1 cellular context compared by ENCODE assay signal in genomic region chr17:82047379-82047778, GRCh38.
TF ChIP-seq lines count a peak whose summit lies in the region.

No MANE protein-coding gene starts in this region.

TF ChIP-seq in HepG2, 621 proteins besides CTCF, POLR2A, EP300 and RAD21:
- TF ChIP-seq, protein P1, sequence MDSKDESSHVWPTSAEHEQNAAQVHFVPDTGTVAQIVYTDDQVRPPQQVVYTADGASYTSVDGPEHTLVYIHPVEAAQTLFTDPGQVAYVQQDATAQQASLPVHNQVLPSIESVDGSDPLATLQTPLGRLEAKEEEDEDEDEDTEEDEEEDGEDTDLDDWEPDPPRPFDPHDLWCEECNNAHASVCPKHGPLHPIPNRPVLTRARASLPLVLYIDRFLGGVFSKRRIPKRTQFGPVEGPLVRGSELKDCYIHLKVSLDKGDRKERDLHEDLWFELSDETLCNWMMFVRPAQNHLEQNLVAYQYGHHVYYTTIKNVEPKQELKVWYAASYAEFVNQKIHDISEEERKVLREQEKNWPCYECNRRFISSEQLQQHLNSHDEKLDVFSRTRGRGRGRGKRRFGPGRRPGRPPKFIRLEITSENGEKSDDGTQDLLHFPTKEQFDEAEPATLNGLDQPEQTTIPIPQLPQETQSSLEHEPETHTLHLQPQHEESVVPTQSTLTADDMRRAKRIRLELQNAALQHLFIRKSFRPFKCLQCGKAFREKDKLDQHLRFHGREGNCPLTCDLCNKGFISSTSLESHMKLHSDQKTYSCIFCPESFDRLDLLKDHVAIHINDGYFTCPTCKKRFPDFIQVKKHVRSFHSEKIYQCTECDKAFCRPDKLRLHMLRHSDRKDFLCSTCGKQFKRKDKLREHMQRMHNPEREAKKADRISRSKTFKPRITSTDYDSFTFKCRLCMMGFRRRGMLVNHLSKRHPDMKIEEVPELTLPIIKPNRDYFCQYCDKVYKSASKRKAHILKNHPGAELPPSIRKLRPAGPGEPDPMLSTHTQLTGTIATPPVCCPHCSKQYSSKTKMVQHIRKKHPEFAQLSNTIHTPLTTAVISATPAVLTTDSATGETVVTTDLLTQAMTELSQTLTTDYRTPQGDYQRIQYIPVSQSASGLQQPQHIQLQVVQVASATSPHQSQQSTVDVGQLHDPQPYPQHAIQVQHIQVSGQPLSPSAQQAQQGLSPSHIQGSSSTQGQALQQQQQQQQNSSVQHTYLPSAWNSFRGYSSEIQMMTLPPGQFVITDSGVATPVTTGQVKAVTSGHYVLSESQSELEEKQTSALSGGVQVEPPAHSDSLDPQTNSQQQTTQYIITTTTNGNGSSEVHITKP (CRISPR knock-in tag; IDR thresholded peaks at IDR 0.05; ENCODE audit: low read depth): no peak
- TF ChIP-seq ZNF660 (CRISPR knock-in tag; IDR thresholded peaks at IDR 0.05; ENCODE audit: borderline replicate concordance, low read depth): no peak
- TF ChIP-seq, protein P2, sequence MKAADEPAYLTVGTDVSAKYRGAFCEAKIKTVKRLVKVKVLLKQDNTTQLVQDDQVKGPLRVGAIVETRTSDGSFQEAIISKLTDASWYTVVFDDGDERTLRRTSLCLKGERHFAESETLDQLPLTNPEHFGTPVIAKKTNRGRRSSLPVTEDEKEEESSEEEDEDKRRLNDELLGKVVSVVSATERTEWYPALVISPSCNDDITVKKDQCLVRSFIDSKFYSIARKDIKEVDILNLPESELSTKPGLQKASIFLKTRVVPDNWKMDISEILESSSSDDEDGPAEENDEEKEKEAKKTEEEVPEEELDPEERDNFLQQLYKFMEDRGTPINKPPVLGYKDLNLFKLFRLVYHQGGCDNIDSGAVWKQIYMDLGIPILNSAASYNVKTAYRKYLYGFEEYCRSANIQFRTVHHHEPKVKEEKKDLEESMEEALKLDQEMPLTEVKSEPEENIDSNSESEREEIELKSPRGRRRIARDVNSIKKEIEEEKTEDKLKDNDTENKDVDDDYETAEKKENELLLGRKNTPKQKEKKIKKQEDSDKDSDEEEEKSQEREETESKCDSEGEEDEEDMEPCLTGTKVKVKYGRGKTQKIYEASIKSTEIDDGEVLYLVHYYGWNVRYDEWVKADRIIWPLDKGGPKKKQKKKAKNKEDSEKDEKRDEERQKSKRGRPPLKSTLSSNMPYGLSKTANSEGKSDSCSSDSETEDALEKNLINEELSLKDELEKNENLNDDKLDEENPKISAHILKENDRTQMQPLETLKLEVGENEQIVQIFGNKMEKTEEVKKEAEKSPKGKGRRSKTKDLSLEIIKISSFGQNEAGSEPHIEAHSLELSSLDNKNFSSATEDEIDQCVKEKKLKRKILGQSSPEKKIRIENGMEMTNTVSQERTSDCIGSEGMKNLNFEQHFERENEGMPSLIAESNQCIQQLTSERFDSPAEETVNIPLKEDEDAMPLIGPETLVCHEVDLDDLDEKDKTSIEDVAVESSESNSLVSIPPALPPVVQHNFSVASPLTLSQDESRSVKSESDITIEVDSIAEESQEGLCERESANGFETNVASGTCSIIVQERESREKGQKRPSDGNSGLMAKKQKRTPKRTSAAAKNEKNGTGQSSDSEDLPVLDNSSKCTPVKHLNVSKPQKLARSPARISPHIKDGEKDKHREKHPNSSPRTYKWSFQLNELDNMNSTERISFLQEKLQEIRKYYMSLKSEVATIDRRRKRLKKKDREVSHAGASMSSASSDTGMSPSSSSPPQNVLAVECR (CRISPR knock-in tag; IDR thresholded peaks at IDR 0.05; ENCODE audit: borderline replicate concordance): no peak
- TF ChIP-seq, protein P3, sequence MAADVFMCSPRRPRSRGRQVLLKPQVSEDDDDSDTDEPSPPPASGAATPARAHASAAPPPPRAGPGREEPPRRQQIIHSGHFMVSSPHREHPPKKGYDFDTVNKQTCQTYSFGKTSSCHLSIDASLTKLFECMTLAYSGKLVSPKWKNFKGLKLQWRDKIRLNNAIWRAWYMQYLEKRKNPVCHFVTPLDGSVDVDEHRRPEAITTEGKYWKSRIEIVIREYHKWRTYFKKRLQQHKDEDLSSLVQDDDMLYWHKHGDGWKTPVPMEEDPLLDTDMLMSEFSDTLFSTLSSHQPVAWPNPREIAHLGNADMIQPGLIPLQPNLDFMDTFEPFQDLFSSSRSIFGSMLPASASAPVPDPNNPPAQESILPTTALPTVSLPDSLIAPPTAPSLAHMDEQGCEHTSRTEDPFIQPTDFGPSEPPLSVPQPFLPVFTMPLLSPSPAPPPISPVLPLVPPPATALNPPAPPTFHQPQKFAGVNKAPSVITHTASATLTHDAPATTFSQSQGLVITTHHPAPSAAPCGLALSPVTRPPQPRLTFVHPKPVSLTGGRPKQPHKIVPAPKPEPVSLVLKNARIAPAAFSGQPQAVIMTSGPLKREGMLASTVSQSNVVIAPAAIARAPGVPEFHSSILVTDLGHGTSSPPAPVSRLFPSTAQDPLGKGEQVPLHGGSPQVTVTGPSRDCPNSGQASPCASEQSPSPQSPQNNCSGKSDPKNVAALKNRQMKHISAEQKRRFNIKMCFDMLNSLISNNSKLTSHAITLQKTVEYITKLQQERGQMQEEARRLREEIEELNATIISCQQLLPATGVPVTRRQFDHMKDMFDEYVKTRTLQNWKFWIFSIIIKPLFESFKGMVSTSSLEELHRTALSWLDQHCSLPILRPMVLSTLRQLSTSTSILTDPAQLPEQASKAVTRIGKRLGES (CRISPR knock-in tag; IDR thresholded peaks at IDR 0.05; ENCODE audit: borderline replicate concordance): no peak
- TF ChIP-seq RNF219 (CRISPR knock-in tag; IDR thresholded peaks at IDR 0.05): no peak
- peak; percentile 58 for TF ChIP-seq RBFOX2 (IDR thresholded peaks at IDR 0.05; ENCODE audit: low read depth, low read length)
- TF ChIP-seq ONECUT2 (CRISPR knock-in tag; IDR thresholded peaks at IDR 0.05): no peak
- TF ChIP-seq CENPX (CRISPR knock-in tag; IDR thresholded peaks at IDR 0.05): no peak
- no peak for TF ChIP-seq SOX6 (IDR thresholded peaks at IDR 0.05)
- TF ChIP-seq SOX6 (CRISPR knock-in tag; IDR thresholded peaks at IDR 0.05): no peak
- TF ChIP-seq NAIF1 (CRISPR knock-in tag; IDR thresholded peaks at IDR 0.05; ENCODE audit: borderline replicate concordance): no peak
- TF ChIP-seq, protein P4, sequence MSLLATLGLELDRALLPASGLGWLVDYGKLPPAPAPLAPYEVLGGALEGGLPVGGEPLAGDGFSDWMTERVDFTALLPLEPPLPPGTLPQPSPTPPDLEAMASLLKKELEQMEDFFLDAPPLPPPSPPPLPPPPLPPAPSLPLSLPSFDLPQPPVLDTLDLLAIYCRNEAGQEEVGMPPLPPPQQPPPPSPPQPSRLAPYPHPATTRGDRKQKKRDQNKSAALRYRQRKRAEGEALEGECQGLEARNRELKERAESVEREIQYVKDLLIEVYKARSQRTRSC (CRISPR knock-in tag; IDR thresholded peaks at IDR 0.05; ENCODE audit: low read depth): no peak
- no peak for TF ChIP-seq PITX1 (CRISPR knock-in tag; IDR thresholded peaks at IDR 0.05)
- TF ChIP-seq KAT8 (CRISPR knock-in tag; IDR thresholded peaks at IDR 0.05): no peak
- TF ChIP-seq ZNF432 (CRISPR knock-in tag; IDR thresholded peaks at IDR 0.05; ENCODE audit: borderline replicate concordance): no peak
- no peak for TF ChIP-seq ZNF460 (CRISPR knock-in tag; IDR thresholded peaks at IDR 0.05; ENCODE audit: borderline replicate concordance)
- no peak for TF ChIP-seq ZNF614 (CRISPR knock-in tag; IDR thresholded peaks at IDR 0.05; ENCODE audit: borderline replicate concordance)
- TF ChIP-seq ELF1 (CRISPR knock-in tag; IDR thresholded peaks at IDR 0.05): no peak
- TF ChIP-seq ZNF543 (CRISPR knock-in tag; IDR thresholded peaks at IDR 0.05): no peak
- TF ChIP-seq RBM39 (IDR thresholded peaks at IDR 0.05; ENCODE audit: low read depth, low read length, poor library complexity, severe bottlenecking): no peak
- TF ChIP-seq FOXM1 (CRISPR knock-in tag; IDR thresholded peaks at IDR 0.05): no peak
- peak; percentile 18 for TF ChIP-seq AGO2 (optimal IDR thresholded peaks at IDR 0.05; ENCODE audit: low read depth, low read length)
- TF ChIP-seq ZEB1 (IDR thresholded peaks at IDR 0.05; ENCODE audit: insufficient replicate concordance, low read depth): no peak
- TF ChIP-seq RARA (CRISPR knock-in tag; IDR thresholded peaks at IDR 0.05): no peak
- TF ChIP-seq MYNN (CRISPR knock-in tag; IDR thresholded peaks at IDR 0.05; ENCODE audit: low read depth): no peak
- peak; percentile 22; the same call in 1 of the 2 replicates for TF ChIP-seq ZNF768 (CRISPR knock-in tag; IDR thresholded peaks at IDR 0.05)
- no peak for TF ChIP-seq JARID2 (CRISPR knock-in tag; IDR thresholded peaks at IDR 0.05; ENCODE audit: insufficient replicate concordance)
- no peak for TF ChIP-seq ZFP36L2 (CRISPR knock-in tag; IDR thresholded peaks at IDR 0.05)
- TF ChIP-seq HMGXB4 (CRISPR knock-in tag; IDR thresholded peaks at IDR 0.05; ENCODE audit: borderline replicate concordance in 1 of 2, low read depth in 1 of 2): no peak
- TF ChIP-seq HNRNPL (IDR thresholded peaks at IDR 0.05; ENCODE audit: low read depth, low read length): 0 out of 2 replicates have a peak, but pooled peaks have one; percentile 20
- TF ChIP-seq ARHGAP35 (CRISPR knock-in tag; IDR thresholded peaks at IDR 0.05; ENCODE audit: borderline replicate concordance): no peak
- TF ChIP-seq NFYB (CRISPR knock-in tag; IDR thresholded peaks at IDR 0.05): no peak
- no peak for TF ChIP-seq ISX (CRISPR knock-in tag; conservative IDR thresholded peaks at IDR 0.05)
